ENCODE assay signal across 9 cellular contexts in genomic region chr11:112961751-112962747, GRCh38. TPM values are rescaled to one million over a fixed set of nuclear protein-coding genes. Genes with fewer than 3 reads are reported as not detected.
DNase-seq lines count a peak whose midpoint lies in the region; TF ChIP-seq lines count a peak whose summit lies in the region.
"Had no signal": no experiment of that assay in that cellular context is flagged by ENCODE, and none has a peak within 500 bp of the region (broad histone marks: within the 10 kb centered on the region; RNA-seq: fewer than 3 reads in every experiment).

No MANE protein-coding gene starts in this region.

- peak overlapping the region; percentile 54 for H3K4me3 ChIP-seq in astrocyte of the cerebellum (ENCODE audit: low read depth, low read length)
- H3K4me3 ChIP-seq in iPS-15b (ENCODE audit: low read depth, low read length), result peak overlapping the region; percentile 78
- peak overlapping the region; percentile 57 to 73 (median 68) for H3K4me3 ChIP-seq in sigmoid colon

- H3K36me3 ChIP-seq in iPS-15b (ENCODE audit: control insufficient read depth, insufficient read depth, low read length) (no peaks in the 10 kb centered on the region), sigmoid colon (no peaks in the 10 kb centered on the region)

- H3K9me3 ChIP-seq in iPS-15b (ENCODE audit: control insufficient read depth, insufficient read depth, low read length) (no peaks in the 10 kb centered on the region), sigmoid colon (no peaks in the 10 kb centered on the region)

- H3K27ac ChIP-seq in sigmoid colon, result peak overlapping the region; percentile 64 to 77 (median 76)
- H3K27ac ChIP-seq: VCaP had no signal

- peak; percentile 66 to 87 (median 79) for DNase-seq in NCI-H1417 (lab: John Stamatoyannopoulos, UW)
- DNase-seq in NCI-H1417 treated with DMSO at 0.1 percent for 48 hours (lab: John Stamatoyannopoulos, UW), result no peak
- DNase-seq in NCI-H345 (lab: John Stamatoyannopoulos, UW), result peak; percentile 70
- DNase-seq in astrocyte of the cerebellum (ENCODE audit: low read depth), result no peak
- no peak for DNase-seq in sigmoid colon
- no peak for DNase-seq in OCI-M2 (lab: John Stamatoyannopoulos, UW; ENCODE audit: unreplicated experiment)
- no peak for DNase-seq in kidney glomerular epithelial cell (lab: John Stamatoyannopoulos, UW)

- TF ChIP-seq CTCF in astrocyte of the cerebellum (IDR thresholded peaks at IDR 0.05; ENCODE audit: low read depth, low read length, missing control alignments) (no peak), sigmoid colon (IDR thresholded peaks at IDR 0.05) (no peak)

- no peaks in the 10 kb centered on the region for H3K4me1 ChIP-seq in iPS-15b (ENCODE audit: control insufficient read depth, insufficient read depth, low read length)
- H3K4me1 ChIP-seq in sigmoid colon, result peaks cover 0 to 23% (median 17%) of the 10 kb centered on the region in 4 donors

- TF ChIP-seq EP300 in sigmoid colon (IDR thresholded peaks at IDR 0.05), result no peak

- H3K9ac ChIP-seq in iPS-15b (ENCODE audit: low read depth, low read length), result no peak overlapping the region

- peaks cover 58% of the 10 kb centered on the region for H3K27me3 ChIP-seq in iPS-15b (ENCODE audit: control insufficient read depth, insufficient read depth, low read length)
- H3K27me3 ChIP-seq in sigmoid colon, result peaks cover 0 to 16% (median 0%) of the 10 kb centered on the region in 3 donors

- intact Hi-C loops in sigmoid colon (cut with DNase I), result loop anchor here (5.0 to 10.0 kb wide), 7 partner anchors 50 to 670 kb away; no protein-coding TSS in a partner anchor

- in situ Hi-C loops in astrocyte of the cerebellum (cut with HindIII; ENCODE audit: low sequenced_read_pairs), result no loop called here

- no peak for TF ChIP-seq POLR2A in sigmoid colon (IDR thresholded peaks at IDR 0.05)

- 1 to 2% methylated on average over 91 of the region's 91 CpGs for WGBS in sigmoid colon, 2 donors

RNA-seq across cellular contexts. Expression of gene NCAM1, which starts 0.8 kb away (rescaled TPM):
- 100 to 1,000 TPM in 1 of 4 donors, 10 to 100 TPM in 3; 64.2 to 124 (median 90.4) TPM for total RNA-seq in sigmoid colon
- polyA plus RNA-seq in sigmoid colon, result 1 to 10 TPM in 2 of 3 donors, under 1 TPM in 1; 0.46 to 9.7 (median 7.2) TPM

Comparison
In these comparisons a context has a peak if more than half of its experiments do, and no peak if none do; other contexts are left out.
1. DNase-seq: peak in NCI-H1417 (3 of 3) and NCI-H345 (single experiment); none in NCI-H1417 treated with DMSO at 0.1 percent for 48 hours (single experiment), astrocyte of the cerebellum (single experiment), sigmoid colon (single experiment), OCI-M2 (single experiment) and kidney glomerular epithelial cell (single experiment).
2. Peak in every context shown above with its lines, with median percentiles within 50 percentile points of each other: H3K4me3 ChIP-seq.